16 cellular contexts compared by ENCODE assay signal in the genomic region with DNA sequence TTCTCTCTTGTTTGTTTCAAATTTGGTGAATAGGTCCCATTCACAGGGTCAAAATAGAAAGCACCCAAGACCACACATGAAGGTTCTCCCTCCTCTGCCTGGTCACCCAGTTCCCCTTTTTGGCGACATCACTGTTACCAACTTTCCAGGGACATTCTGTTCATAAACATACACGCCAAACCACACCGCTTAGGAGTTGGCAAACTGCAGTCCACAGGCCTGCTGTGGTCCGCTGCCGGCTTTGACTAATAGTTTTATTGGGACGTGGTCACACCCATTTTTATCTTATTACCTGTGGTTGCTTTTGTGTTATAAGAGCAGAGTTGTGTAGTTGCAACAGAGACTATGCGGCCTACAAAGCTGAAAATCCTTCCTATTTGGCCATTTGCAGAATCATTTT. TPM values are rescaled to one million over a fixed set of nuclear protein-coding genes. Genes with fewer than 3 reads are reported as not detected.
DNase-seq lines count a peak whose midpoint lies in the region; ATAC-seq, FAIRE-seq and TF ChIP-seq lines count a peak whose summit lies in the region.
"Had no signal": no experiment of that assay in that cellular context is flagged by ENCODE, and none has a peak within 500 bp of the region (broad histone marks: within the 10 kb centered on the region; RNA-seq: fewer than 3 reads in every experiment).

No MANE protein-coding gene starts in this region.

- peaks cover 5% of the 10 kb centered on the region for H4K20me1 ChIP-seq in osteoblast (ENCODE audit: insufficient read depth, low read length)

- no peaks in the 10 kb centered on the region for H3K9me3 ChIP-seq in osteoblast (ENCODE audit: low read depth, low read length)

- DNase-seq in A172 (ENCODE audit: low spot score), result peak; percentile 25
- DNase-seq in NB4 (ENCODE audit: low read depth), result peak; percentile 64
- no peak for DNase-seq in effector memory CD8-positive, alpha-beta T cell
- peak; percentile 84 for DNase-seq in osteoblast (ENCODE audit: insufficient read length, low spot score, missing footprints)
- DNase-seq in natural killer cell, result no peak
- no peak for DNase-seq in erythroblast (lab: John Stamatoyannopoulos, UW)
- no peak for DNase-seq in NCI-H82 (lab: John Stamatoyannopoulos, UW)
- DNase-seq in H54 (ENCODE audit: insufficient read length, low spot score), result no peak
- DNase-seq: ACHN; activated naive CD4-positive, alpha-beta T cell; immature natural killer cell; NCI-H187; NCI-H510A treated with DMSO at 0.1 percent for 48 hours had no signal

- no peaks in the 10 kb centered on the region for H3K27me3 Mint-ChIP-seq in effector memory CD8-positive, alpha-beta T cell
- no peaks in the 10 kb centered on the region for H3K27me3 Mint-ChIP-seq in natural killer cell (ENCODE audit: low read depth in 2 of 2)

- H3K9me3 Mint-ChIP-seq in effector memory CD8-positive, alpha-beta T cell, result no peaks in the 10 kb centered on the region
- H3K9me3 Mint-ChIP-seq in natural killer cell, result no peaks in the 10 kb centered on the region
- H3K9me3 Mint-ChIP-seq: immature natural killer cell, WTC11 had no signal

- H3K4me3 Mint-ChIP-seq in effector memory CD8-positive, alpha-beta T cell, result no peak overlapping the region
- H3K4me3 Mint-ChIP-seq in natural killer cell, result no peak overlapping the region
- H3K4me3 Mint-ChIP-seq: immature natural killer cell, WTC11 had no signal

- peaks cover 53% of the 10 kb centered on the region for H3K79me2 ChIP-seq in osteoblast (ENCODE audit: insufficient read depth, low read length)

- no peaks in the 10 kb centered on the region for H3K36me3 Mint-ChIP-seq in effector memory CD8-positive, alpha-beta T cell (ENCODE audit: insufficient read depth)
- no peaks in the 10 kb centered on the region for H3K36me3 Mint-ChIP-seq in natural killer cell
- H3K36me3 Mint-ChIP-seq: immature natural killer cell had no signal

- intact Hi-C loops in natural killer cell (cut with micrococcal nuclease), result no loop called here

- no peak for ATAC-seq in effector memory CD8-positive, alpha-beta T cell (replicated peaks)
- ATAC-seq in natural killer cell, result no peak
- ATAC-seq: WTC11 had no signal

- H3K27ac ChIP-seq in osteoblast (ENCODE audit: low read depth, low read length), result no peak overlapping the region

- no peak overlapping the region for H2AFZ ChIP-seq in osteoblast (ENCODE audit: low read length)

- no peaks in the 10 kb centered on the region for H3K27me3 ChIP-seq in osteoblast (ENCODE audit: insufficient read depth, low read length)

- peaks cover 8% of the 10 kb centered on the region for H3K4me1 ChIP-seq in osteoblast (ENCODE audit: insufficient read depth, low read length)

- H3K4me1 Mint-ChIP-seq in effector memory CD8-positive, alpha-beta T cell (ENCODE audit: low read depth in 2 of 2), result peaks cover 0 to 2% of the 10 kb centered on the region in 2 donors
- no peaks in the 10 kb centered on the region for H3K4me1 Mint-ChIP-seq in natural killer cell
- H3K4me1 Mint-ChIP-seq: immature natural killer cell, WTC11 had no signal

- FAIRE-seq in H54 (lab: Jason Lieb, UNC), result no peak
- FAIRE-seq: G401.6 had no signal

- H3K36me3 ChIP-seq in osteoblast (ENCODE audit: insufficient read depth, low read length), result peaks cover 43% of the 10 kb centered on the region

- TF ChIP-seq POLR2A in NB4 (IDR thresholded peaks at IDR 0.05; ENCODE audit: extremely low read depth, insufficient read length) (no peak), erythroblast (IDR thresholded peaks at IDR 0.05; ENCODE audit: low read length) (no peak), H54 (IDR thresholded peaks at IDR 0.05; ENCODE audit: low read depth, low read length) (no peak)

- TF ChIP-seq CTCF in NB4 (IDR thresholded peaks at IDR 0.05; ENCODE audit: low read depth, low read length) (no peak), osteoblast (IDR thresholded peaks at IDR 0.05; ENCODE audit: extremely low read depth, low read depth, low read length) (no peak), natural killer cell (IDR thresholded peaks at IDR 0.05) (no peak)

- H3K27ac Mint-ChIP-seq in effector memory CD8-positive, alpha-beta T cell, result peak overlapping the region; percentile 36 to 58
- H3K27ac Mint-ChIP-seq in natural killer cell, result no peak overlapping the region
- H3K27ac Mint-ChIP-seq: immature natural killer cell, WTC11 had no signal

- no peak overlapping the region for H3K4me3 ChIP-seq in NB4 (ENCODE audit: low read depth, low read length)
- H3K4me3 ChIP-seq in osteoblast (ENCODE audit: insufficient read depth, low read length), result no peak overlapping the region

- H3K4me2 ChIP-seq in osteoblast (ENCODE audit: insufficient read depth, low read length), result no peak overlapping the region

RNA-seq across cellular contexts. Expression of a gene that starts 24.2 kb away (rescaled TPM):
- 110 and 118 TPM in 2 replicates for total RNA-seq in A172 (2014; rRNA removed; shearing (Covaris generic))
- total RNA-seq in osteoblast (7.4 and 7.6 TPM in 2 replicates), natural killer cell (1 to 10 TPM; 2.8 to 4.6 (median 4.1) TPM)

RNA-seq across cellular contexts. Expression of a gene that starts 30.8 kb away (rescaled TPM):
- not detected in 2 replicates for total RNA-seq in A172 (2014; rRNA removed; shearing (Covaris generic))
- total RNA-seq in osteoblast (0.29 and 0.36 TPM in 2 replicates), natural killer cell (10 to 100 TPM in 1 of 3 donors, 1 to 10 TPM in 2; 5.9 to 13.0 (median 8.8) TPM)
- total RNA-seq: glomerular endothelial cell, WTC11 had no signal

RNA-seq across cellular contexts. Expression of a gene that starts 35.4 kb away (rescaled TPM):
- 13.4 and 16.4 TPM in 2 replicates for total RNA-seq in A172 (2014; rRNA removed; shearing (Covaris generic))
- total RNA-seq in osteoblast, result 19.7 and 22.1 TPM in 2 replicates
- 10 to 100 TPM; 68.0 to 73.5 (median 68.1) TPM for total RNA-seq in natural killer cell

Comparison
In these comparisons a context has a peak if more than half of its experiments do, and no peak if none do; other contexts are left out.
1. DNase-seq: peak in A172 (single experiment), NB4 (single experiment) and osteoblast (single experiment); none in effector memory CD8-positive, alpha-beta T cell (0 of 3), natural killer cell (single experiment), erythroblast (0 of 2), NCI-H82 (single experiment) and H54 (single experiment).
2. H3K27ac Mint-ChIP-seq: peak in effector memory CD8-positive, alpha-beta T cell (2 of 2); none in natural killer cell (0 of 2).
3. RNA of a gene that starts 24.2 kb away (total RNA-seq): 110 to 118 TPM in A172; 7.4 to 7.6 TPM in osteoblast and 2.8 to 4.6 TPM in natural killer cell; every median in the first group is over 10 times any median in the second.